ENCODE assay signal across 1 cellular context in genomic region chr11:71435278-71435951, GRCh38.
TF ChIP-seq lines count a peak whose summit lies in the region.

No MANE protein-coding gene starts in this region.

TF ChIP-seq in K562, 482 proteins besides CTCF, POLR2A, EP300 and RAD21:
- TF ChIP-seq ELF4 (CRISPR knock-in tag; IDR thresholded peaks at IDR 0.05) (no peak), RBFOX2 (IDR thresholded peaks at IDR 0.05; ENCODE audit: low read depth, low read length) (peak; percentile 29; the same call in 1 of the 2 replicates), POLR2G (IDR thresholded peaks at IDR 0.05; ENCODE audit: low read depth, low read length) (peak; percentile 65), ZBTB33 (CRISPR knock-in tag; IDR thresholded peaks at IDR 0.05) (peak; percentile 85)
